Comparison of ENCODE assay signal across 17 cellular contexts in genomic region chr1:197388801-197389200, GRCh38.
DNase-seq lines count a peak whose midpoint lies in the region; ATAC-seq and TF ChIP-seq lines count a peak whose summit lies in the region.
"Had no signal": no experiment of that assay in that cellular context is flagged by ENCODE, and none has a peak within 500 bp of the region (broad histone marks: within the 10 kb centered on the region; RNA-seq: fewer than 3 reads in every experiment).

No MANE protein-coding gene starts in this region.

- POLR2A ChIA-PET in OCI-LY7 (lab: Charles Lee): no interaction called here

- H3K27me3 ChIP-seq in brain microvascular endothelial cell (replicated peaks): no peaks in the 10 kb centered on the region
- no peaks in the 10 kb centered on the region for H3K27me3 ChIP-seq in heart left ventricle
- H3K27me3 ChIP-seq: BLaER1 had no signal

- H3K4me1 ChIP-seq in heart left ventricle: no peaks in the 10 kb centered on the region
- H3K4me1 ChIP-seq in OCI-LY7 (ENCODE audit: insufficient read depth, low read length, poor library complexity, severe bottlenecking): no peaks in the 10 kb centered on the region
- H3K4me1 ChIP-seq: Caco-2, HAP-1 had no signal

- no peaks in the 10 kb centered on the region for H3K9me2 ChIP-seq in OCI-LY7 (ENCODE audit: insufficient read depth, low read length)

- TF ChIP-seq POLR2A in heart left ventricle (IDR thresholded peaks at IDR 0.05): no peak

- H4K20me1 ChIP-seq in OCI-LY7 (ENCODE audit: insufficient read depth, low read length): no peaks in the 10 kb centered on the region
- H4K20me1 ChIP-seq: BLaER1 had no signal

- no peaks in the 10 kb centered on the region for H3K79me2 ChIP-seq in OCI-LY7 (ENCODE audit: insufficient read depth, low read depth, low read length)

- no peak overlapping the region for H3K27ac ChIP-seq in brain microvascular endothelial cell
- no peak overlapping the region for H3K27ac ChIP-seq in heart left ventricle
- no peak overlapping the region for H3K27ac ChIP-seq in OCI-LY7 (ENCODE audit: low read depth, low read length, poor library complexity, severe bottlenecking)
- H3K27ac ChIP-seq: 22Rv1, BLaER1 had no signal

- ATAC-seq in GM18867 (IDR thresholded peaks at IDR 0.05; ENCODE audit: unreplicated experiment): no peak
- ATAC-seq in heart left ventricle: no peak
- ATAC-seq: HepG2 had no signal

- H3K9me3 ChIP-seq in heart left ventricle: no peaks in the 10 kb centered on the region
- H3K9me3 ChIP-seq in OCI-LY7 (ENCODE audit: low read length): no peaks in the 10 kb centered on the region
- H3K9me3 ChIP-seq: BLaER1, Caco-2, HAP-1 had no signal

- DNase-seq in EH (ENCODE audit: low read depth): peak; percentile 18
- DNase-seq in LHCN-M2 (ENCODE audit: low read depth): peak; percentile 9
- DNase-seq in brain microvascular endothelial cell: peak; percentile 8
- peak; percentile 25 for DNase-seq in iris pigment epithelial cell (ENCODE audit: low read depth)
- no peak for DNase-seq in cardiac septum (ENCODE audit: low spot score)
- DNase-seq in heart left ventricle: no peak
- no peak for DNase-seq in OCI-LY7 (ENCODE audit: low spot score)
- DNase-seq: Caco-2; CD8-positive, alpha-beta memory T cell; DMS53; GOT3; HFFc6 had no signal

- TF ChIP-seq CTCF in brain microvascular endothelial cell (IDR thresholded peaks at IDR 0.05; ENCODE audit: low read depth, low read length, missing control alignments) (no peak), heart left ventricle (IDR thresholded peaks at IDR 0.05) (no peak), OCI-LY7 (conservative IDR thresholded peaks at IDR 0.05; ENCODE audit: low read length) (no peak)

- intact Hi-C loops in cardiac septum (cut with DNase I) (no loop called here), heart left ventricle (cut with DNase I) (no loop called here), OCI-LY7 (cut with micrococcal nuclease; ENCODE audit: unreplicated experiment) (no loop called here)

- H3K4me3 ChIP-seq in brain microvascular endothelial cell (ENCODE audit: low read depth, low read length): no peak overlapping the region
- no peak overlapping the region for H3K4me3 ChIP-seq in heart left ventricle
- H3K4me3 ChIP-seq in OCI-LY7 (ENCODE audit: low read depth, low read length, poor library complexity, severe bottlenecking): no peak overlapping the region
- H3K4me3 ChIP-seq: BLaER1, HAP-1 had no signal

- CTCF ChIA-PET in OCI-LY7 (lab: Charles Lee; ENCODE audit: unreplicated experiment): no interaction called here

- no peak overlapping the region for H2AFZ ChIP-seq in OCI-LY7 (ENCODE audit: low read length)

- in situ Hi-C loops in brain microvascular endothelial cell (cut with HindIII; ENCODE audit: low pct_ligation_motif_present, low sequenced_read_pairs): no loop called here

- H3K36me3 ChIP-seq in brain microvascular endothelial cell (replicated peaks): no peaks in the 10 kb centered on the region
- H3K36me3 ChIP-seq in heart left ventricle: no peaks in the 10 kb centered on the region
- no peaks in the 10 kb centered on the region for H3K36me3 ChIP-seq in OCI-LY7 (ENCODE audit: insufficient read depth, low read length)
- H3K36me3 ChIP-seq: BLaER1, HAP-1 had no signal

- BruUV-seq in OCI-LY7 (replicated peaks; lab: Mats Ljungman, UMichigan): no TSS peak

- no peak overlapping the region for H3K4me2 ChIP-seq in OCI-LY7 (ENCODE audit: low read length)
- H3K4me2 ChIP-seq: BLaER1 had no signal

- 93 to 95% (median 93%) methylated on average over 1 of the region's 1 CpG for WGBS in heart left ventricle, 4 donors

Comparison
In these comparisons a context has a peak if more than half of its experiments do, and no peak if none do; other contexts are left out.
1. DNase-seq: peak in EH (single experiment), LHCN-M2 (single experiment), brain microvascular endothelial cell (single experiment) and iris pigment epithelial cell (single experiment); none in cardiac septum (single experiment), heart left ventricle (0 of 5) and OCI-LY7 (single experiment).